ENCODE assay signal across 8 cellular contexts in the genomic region with DNA sequence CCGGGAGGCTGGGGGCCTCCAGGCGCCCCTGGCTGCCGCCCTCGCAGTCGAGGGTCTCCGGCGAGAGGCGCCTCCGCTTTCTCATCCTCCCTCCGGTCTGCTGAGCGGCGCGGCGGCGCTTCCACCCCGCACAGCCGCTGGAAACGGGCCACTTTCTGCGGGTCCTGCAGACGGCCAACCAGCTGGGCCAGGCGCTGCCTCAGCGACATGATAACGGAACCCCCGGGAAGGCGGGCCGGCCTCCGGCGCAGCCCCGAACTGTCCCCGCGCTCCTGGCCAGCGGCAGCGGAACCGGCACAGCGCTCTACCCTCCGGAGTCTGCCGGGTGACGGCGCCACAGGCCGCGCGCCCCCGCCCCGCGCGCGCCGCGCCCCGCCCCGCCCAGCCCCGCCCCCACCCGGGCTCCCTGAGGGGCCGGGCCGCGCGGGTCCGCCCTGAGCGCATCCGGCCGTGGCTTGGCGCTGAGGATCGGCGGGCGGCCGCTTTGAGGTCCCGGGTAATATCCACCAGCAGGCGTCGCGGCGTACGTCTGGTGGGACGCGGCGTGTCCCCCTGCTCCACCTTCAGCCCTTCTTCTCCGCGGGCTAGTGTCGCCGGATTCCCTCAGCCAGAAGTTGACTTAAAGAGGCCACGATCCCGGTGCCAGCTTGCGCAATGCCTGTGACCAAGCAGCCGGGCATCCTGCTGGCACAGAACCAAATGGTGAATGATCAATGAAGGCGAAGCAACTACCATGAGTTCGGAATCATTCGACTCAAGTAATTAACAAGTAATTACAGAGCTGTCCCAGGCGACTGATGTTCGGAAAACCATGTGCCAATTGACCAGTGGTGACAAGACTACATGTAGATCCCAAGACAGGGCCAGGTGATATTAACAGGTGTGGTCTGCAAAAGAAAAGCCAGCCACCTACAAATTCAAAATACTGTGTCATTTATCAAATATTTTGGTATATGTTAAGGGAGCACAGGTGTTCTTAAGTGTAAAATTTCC. TPM values are rescaled to one million over a fixed set of nuclear protein-coding genes. Genes with fewer than 3 reads are reported as not detected.
DNase-seq lines count a peak whose midpoint lies in the region; ATAC-seq and TF ChIP-seq lines count a peak whose summit lies in the region.

A gene with protein sequence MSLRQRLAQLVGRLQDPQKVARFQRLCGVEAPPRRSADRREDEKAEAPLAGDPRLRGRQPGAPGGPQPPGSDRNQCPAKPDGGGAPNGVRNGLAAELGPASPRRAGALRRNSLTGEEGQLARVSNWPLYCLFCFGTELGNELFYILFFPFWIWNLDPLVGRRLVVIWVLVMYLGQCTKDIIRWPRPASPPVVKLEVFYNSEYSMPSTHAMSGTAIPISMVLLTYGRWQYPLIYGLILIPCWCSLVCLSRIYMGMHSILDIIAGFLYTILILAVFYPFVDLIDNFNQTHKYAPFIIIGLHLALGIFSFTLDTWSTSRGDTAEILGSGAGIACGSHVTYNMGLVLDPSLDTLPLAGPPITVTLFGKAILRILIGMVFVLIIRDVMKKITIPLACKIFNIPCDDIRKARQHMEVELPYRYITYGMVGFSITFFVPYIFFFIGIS (minus strand): TSS at position 330 of the 993 bp plus-strand sequence. CDS start 121 bp downstream, at position 209.

- H3K9ac ChIP-seq in SK-N-MC (ENCODE audit: insufficient read length), result peak within 1 kb of the TSS; percentile 81

- H3K4me2 ChIP-seq in osteoblast (ENCODE audit: insufficient read depth, low read length), result peak within 1 kb of the TSS; percentile 92

- H3K27ac ChIP-seq in SK-N-MC, result no peak within 1 kb of the TSS
- H3K27ac ChIP-seq in osteoblast (ENCODE audit: low read depth, low read length), result peak within 1 kb of the TSS; percentile 75
- peak within 1 kb of the TSS; percentile 87 to 95 for H3K27ac ChIP-seq in testis

- peaks cover 4% of the 10 kb centered on the region for H3K4me1 ChIP-seq in osteoblast (ENCODE audit: insufficient read depth, low read length)
- H3K4me1 ChIP-seq in testis, result peaks cover 15% of the 10 kb centered on the region

- 3 to 5% methylated on average over 9 to 22 of the region's 88 CpGs for WGBS in testis, 2 donors

- TF ChIP-seq CTCF in osteoblast (IDR thresholded peaks at IDR 0.05; ENCODE audit: extremely low read depth, low read depth, low read length) (peak; percentile 18), testis (IDR thresholded peaks at IDR 0.05) (peak; percentile 15 to 32 (median 17))

- H3K27me3 ChIP-seq in osteoblast (ENCODE audit: insufficient read depth, low read length) (peaks cover 3% of the 10 kb centered on the region), testis (no peaks in the 10 kb centered on the region)

- H2AFZ ChIP-seq in osteoblast (ENCODE audit: low read length), result peak within 1 kb of the TSS; percentile 91

- ATAC-seq in GM21723 (IDR thresholded peaks at IDR 0.05; ENCODE audit: unreplicated experiment), result peak; percentile 80

- DNase-seq in ELF-1 (ENCODE audit: low read depth, low spot score), result peak; percentile 77
- DNase-seq in KBM-7, result peak; percentile 89
- no peak for DNase-seq in SK-N-MC (ENCODE audit: low read depth, low spot score)
- peak; percentile 72 for DNase-seq in activated naive CD4-positive, alpha-beta T cell treated with anti-CD3 and anti-CD28 coated beads, Interleukin-2, amount 50 U/mL, for 16 hours
- no peak for DNase-seq in glomerular endothelial cell (ENCODE audit: extremely low read depth, low read depth, low spot score)
- DNase-seq in osteoblast (ENCODE audit: insufficient read length, low spot score, missing footprints), result peak; percentile 97
- peak; percentile 80 for DNase-seq in testis

- peaks cover 44% of the 10 kb centered on the region for H3K79me2 ChIP-seq in osteoblast (ENCODE audit: insufficient read depth, low read length)

- in situ Hi-C loops in KBM-7 (cut with MboI; ENCODE audit: low pct_unique_long_range_greater_than_20kb, low sequenced_read_pairs), result no loop called here

- no peak for TF ChIP-seq POLR2A in testis (IDR thresholded peaks at IDR 0.05)

- no peaks in the 10 kb centered on the region for H3K36me3 ChIP-seq in SK-N-MC (ENCODE audit: insufficient read depth, low read length)
- no peaks in the 10 kb centered on the region for H3K36me3 ChIP-seq in osteoblast (ENCODE audit: insufficient read depth, low read length)
- H3K36me3 ChIP-seq in testis (ENCODE audit: low read depth, missing control alignments), result no peaks in the 10 kb centered on the region

- peak within 1 kb of the TSS; percentile 95 for H3K4me3 ChIP-seq in SK-N-MC
- peak within 1 kb of the TSS; percentile 96 for H3K4me3 ChIP-seq in osteoblast (ENCODE audit: insufficient read depth, low read length)
- H3K4me3 ChIP-seq in testis, result peak within 1 kb of the TSS; percentile 72 to 98

- H4K20me1 ChIP-seq in osteoblast (ENCODE audit: insufficient read depth, low read length), result peaks cover 7% of the 10 kb centered on the region

- intact Hi-C loops in testis (cut with DNase I; ENCODE audit: low total_unique reads), result no loop called here

- H3K9me3 ChIP-seq in SK-N-MC (ENCODE audit: low read depth, low read length), result no peaks in the 10 kb centered on the region
- H3K9me3 ChIP-seq in osteoblast (ENCODE audit: low read depth, low read length), result no peaks in the 10 kb centered on the region
- H3K9me3 ChIP-seq in testis, result no peaks in the 10 kb centered on the region

RNA-seq across cellular contexts. Expression of the gene that starts here (rescaled TPM):
- total RNA-seq in glomerular endothelial cell (10.3 and 13.2 TPM in 2 replicates), osteoblast (38.0 TPM in 2 replicates), testis (10 to 100 TPM; 27.6 to 30.1 TPM)
- polyA plus RNA-seq in testis (ENCODE audit: insufficient read depth, low read depth, low replicate concordance), result 16.9 TPM

Comparison
In these comparisons a context has a peak if more than half of its experiments do, and no peak if none do; other contexts are left out.
1. DNase-seq: peak in ELF-1 (single experiment), KBM-7 (single experiment), activated naive CD4-positive, alpha-beta T cell treated with anti-CD3 and anti-CD28 coated beads, Interleukin-2, amount 50 U/mL, for 16 hours (single experiment), osteoblast (single experiment) and testis (single experiment); none in SK-N-MC (single experiment) and glomerular endothelial cell (single experiment).
2. Peak in every context shown above with its lines, with median percentiles within 50 percentile points of each other: H3K4me3 ChIP-seq.